28 cellular contexts compared by ENCODE assay signal in the genomic region with DNA sequence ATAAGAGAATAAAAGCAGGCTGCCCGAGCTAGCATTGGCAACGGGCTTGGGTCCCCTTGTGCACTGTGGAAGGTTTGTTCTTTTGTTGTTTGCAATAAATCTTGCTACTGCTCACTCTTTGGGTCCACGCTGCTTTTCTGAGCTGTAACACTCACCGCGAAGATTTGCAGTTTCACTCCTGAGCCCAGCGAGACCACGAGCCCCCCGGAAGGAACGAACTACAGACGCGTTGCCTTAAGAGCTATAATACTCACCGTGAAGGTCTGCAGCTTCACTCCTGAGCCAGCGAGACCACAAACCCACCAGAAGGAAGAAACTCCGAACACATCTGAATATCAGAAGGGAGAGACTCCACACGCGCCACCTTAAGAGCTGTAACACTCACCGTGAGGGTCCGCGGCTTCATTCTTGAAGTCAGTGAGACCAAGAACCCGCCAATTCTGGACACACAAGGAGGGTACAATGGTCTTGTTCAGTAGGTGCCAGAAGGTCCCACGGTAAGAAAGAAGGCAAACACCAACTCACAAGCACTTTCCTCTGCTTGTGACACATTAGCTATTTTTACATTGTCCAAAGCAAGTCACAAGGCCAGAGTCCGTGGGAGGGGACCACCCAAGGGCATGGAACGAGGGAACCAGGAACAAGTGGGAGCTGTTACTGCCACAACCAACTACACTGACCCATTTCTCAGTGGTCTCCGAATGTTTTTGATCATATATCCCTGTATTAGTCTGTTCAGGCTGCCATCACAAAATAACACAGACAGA.
"Had no signal": no experiment of that assay in that cellular context is flagged by ENCODE, and none has a peak within 500 bp of the region (broad histone marks: within the 10 kb centered on the region; RNA-seq: fewer than 3 reads in every experiment).

No MANE protein-coding gene starts in this region.

- H3K36me3 ChIP-seq: ascending aorta, brain microvascular endothelial cell, gastroesophageal sphincter, sigmoid colon, vagina had no signal

- H3K4me1 Mint-ChIP-seq: activated naive CD4-positive, alpha-beta T cell treated with anti-CD3 and anti-CD28 coated beads, Interleukin-2, amount 50 U/mL, for 24 hours; mesothelial cell of epicardium; neural crest cell; stimulated activated effector memory CD8-positive, alpha-beta T cell treated with anti-CD3 and anti-CD28 coated beads, Interleukin-12 subunit alpha, Interleukin-12 subunit beta, amount 100 ng/mL, for 72 hours had no signal

- H3K27ac Mint-ChIP-seq: activated CD8-positive, alpha-beta T cell treated with anti-CD3 and anti-CD28 coated beads for 36 hours; activated naive CD4-positive, alpha-beta T cell treated with anti-CD3 and anti-CD28 coated beads, Interleukin-2, amount 50 U/mL, for 24 hours; effector memory CD8-positive, alpha-beta T cell; mesothelial cell of epicardium; naive thymus-derived CD4-positive, alpha-beta T cell; stimulated activated effector memory CD8-positive, alpha-beta T cell treated with anti-CD3 and anti-CD28 coated beads, Interleukin-12 subunit alpha, Interleukin-12 subunit beta, amount 100 ng/mL, for 72 hours had no signal

- H3K9ac ChIP-seq: parathyroid adenoma, SK-N-SH had no signal

- H3K4me3 ChIP-seq: ascending aorta, gastroesophageal sphincter, hepatocyte, psoas muscle, sigmoid colon, vagina had no signal

- H3K79me2 ChIP-seq: hepatocyte, parathyroid adenoma had no signal

- H3K27ac ChIP-seq: ascending aorta, brain microvascular endothelial cell, gastroesophageal sphincter, hepatocyte, parathyroid adenoma, psoas muscle, sigmoid colon, vagina had no signal

- DNase-seq: activated CD4-positive, alpha-beta T cell treated with anti-CD3 and anti-CD28 coated beads, Interleukin-2, amount 50 U/mL, for 1 hour; activated CD4-positive, CD25-positive, alpha-beta regulatory T cell treated with anti-CD3 and anti-CD28 coated beads, Interleukin-2, amount 50 U/mL, for 72 hours; activated CD8-positive, alpha-beta T cell treated with anti-CD3 and anti-CD28 coated beads for 36 hours; activated gamma-delta T cell; brain microvascular endothelial cell; caudate nucleus; cortex of kidney; effector memory CD8-positive, alpha-beta T cell; left colon; naive thymus-derived CD4-positive, alpha-beta T cell; occipital lobe; psoas muscle; sigmoid colon; SK-N-SH; small intestine; stimulated activated CD4-positive, alpha-beta T cell treated with anti-CD3 and anti-CD28 coated beads, Interleukin-4, amount 100 ng/mL, for 24 hours; SW 1271; T-helper 2 cell; trophoblast cell had no signal

- H3K27me3 ChIP-seq: ascending aorta, brain microvascular endothelial cell, gastroesophageal sphincter, hepatocyte, sigmoid colon, vagina had no signal

- H3K4me3 Mint-ChIP-seq: activated CD8-positive, alpha-beta T cell treated with anti-CD3 and anti-CD28 coated beads for 36 hours; activated naive CD4-positive, alpha-beta T cell treated with anti-CD3 and anti-CD28 coated beads, Interleukin-2, amount 50 U/mL, for 24 hours; effector memory CD8-positive, alpha-beta T cell; mesothelial cell of epicardium; neural crest cell; stimulated activated effector memory CD8-positive, alpha-beta T cell treated with anti-CD3 and anti-CD28 coated beads, Interleukin-12 subunit alpha, Interleukin-12 subunit beta, amount 100 ng/mL, for 72 hours had no signal

- ATAC-seq: activated CD8-positive, alpha-beta T cell treated with anti-CD3 and anti-CD28 coated beads for 36 hours; effector memory CD8-positive, alpha-beta T cell; gastroesophageal sphincter; left colon; naive thymus-derived CD4-positive, alpha-beta T cell; psoas muscle; stimulated activated effector memory CD8-positive, alpha-beta T cell treated with anti-CD3 and anti-CD28 coated beads, Interleukin-12 subunit alpha, Interleukin-12 subunit beta, amount 100 ng/mL, for 72 hours had no signal

- H3K9me3 ChIP-seq: ascending aorta, gastroesophageal sphincter, psoas muscle, sigmoid colon, SK-N-SH, vagina had no signal

- H2AFZ ChIP-seq: hepatocyte, parathyroid adenoma had no signal

- H3K36me3 Mint-ChIP-seq: activated naive CD4-positive, alpha-beta T cell treated with anti-CD3 and anti-CD28 coated beads, Interleukin-2, amount 50 U/mL, for 24 hours; mesothelial cell of epicardium; stimulated activated effector memory CD8-positive, alpha-beta T cell treated with anti-CD3 and anti-CD28 coated beads, Interleukin-12 subunit alpha, Interleukin-12 subunit beta, amount 100 ng/mL, for 72 hours had no signal

- H3K4me2 ChIP-seq: hepatocyte, SK-N-SH had no signal

- H3K9me3 Mint-ChIP-seq: activated CD8-positive, alpha-beta T cell treated with anti-CD3 and anti-CD28 coated beads for 36 hours; activated naive CD4-positive, alpha-beta T cell treated with anti-CD3 and anti-CD28 coated beads, Interleukin-2, amount 50 U/mL, for 24 hours; mesothelial cell of epicardium; neural crest cell; stimulated activated effector memory CD8-positive, alpha-beta T cell treated with anti-CD3 and anti-CD28 coated beads, Interleukin-12 subunit alpha, Interleukin-12 subunit beta, amount 100 ng/mL, for 72 hours had no signal

- H3K4me1 ChIP-seq: ascending aorta, gastroesophageal sphincter, parathyroid adenoma, psoas muscle, sigmoid colon, vagina had no signal
